ENCODE assay signal across 10 cellular contexts in the genomic region with DNA sequence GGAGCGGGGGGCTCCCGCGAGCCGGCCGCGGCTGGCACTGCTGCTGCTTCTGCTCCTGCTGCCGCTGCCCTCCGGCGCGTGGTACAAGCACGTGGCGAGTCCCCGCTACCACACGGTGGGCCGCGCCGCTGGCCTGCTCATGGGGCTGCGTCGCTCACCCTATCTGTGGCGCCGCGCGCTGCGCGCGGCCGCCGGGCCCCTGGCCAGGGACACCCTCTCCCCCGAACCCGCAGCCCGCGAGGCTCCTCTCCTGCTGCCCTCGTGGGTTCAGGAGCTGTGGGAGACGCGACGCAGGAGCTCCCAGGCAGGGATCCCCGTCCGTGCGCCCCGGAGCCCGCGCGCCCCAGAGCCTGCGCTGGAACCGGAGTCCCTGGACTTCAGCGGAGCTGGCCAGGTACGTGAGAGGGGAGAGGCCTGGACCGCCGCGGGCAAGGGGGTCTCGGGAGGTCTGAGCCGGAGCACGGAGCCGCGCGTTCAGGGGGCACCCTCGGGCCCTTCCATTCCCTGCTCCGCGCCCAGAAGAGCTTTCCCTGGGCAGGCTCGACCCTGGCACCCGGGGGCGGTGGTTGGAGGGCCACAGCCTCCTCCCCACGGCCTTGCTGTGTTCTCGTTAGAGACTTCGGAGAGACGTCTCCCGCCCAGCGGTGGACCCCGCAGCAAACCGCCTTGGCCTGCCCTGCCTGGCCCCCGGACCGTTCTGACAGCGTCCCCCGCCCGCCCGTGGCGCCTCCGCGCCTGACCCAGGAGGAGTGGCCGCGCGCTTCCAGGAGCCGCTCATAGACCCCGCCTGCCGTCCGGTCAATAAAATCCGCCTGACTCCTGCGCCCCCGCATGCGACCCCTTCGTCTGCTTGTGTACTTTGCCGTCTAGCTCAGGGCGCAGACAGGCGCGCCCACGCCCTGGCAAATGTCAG. TPM values are rescaled to one million over a fixed set of nuclear protein-coding genes. Genes with fewer than 3 reads are reported as not detected.
DNase-seq lines count a peak whose midpoint lies in the region; ATAC-seq and TF ChIP-seq lines count a peak whose summit lies in the region.
"Had no signal": no experiment of that assay in that cellular context is flagged by ENCODE, and none has a peak within 500 bp of the region (broad histone marks: within the 10 kb centered on the region; RNA-seq: fewer than 3 reads in every experiment).

No MANE protein-coding gene starts in this region.

- peaks cover 7% of the 10 kb centered on the region for H3K36me3 Mint-ChIP-seq in MCF 10A (ENCODE audit: insufficient read depth, unreplicated experiment)
- H3K36me3 Mint-ChIP-seq in activated T-cell treated with anti-CD3 and anti-CD28 coated beads, Interleukin-2, amount 50 U/mL, for 72 hours (ENCODE audit: insufficient read depth in 2 of 2): no peaks in the 10 kb centered on the region
- no peaks in the 10 kb centered on the region for H3K36me3 Mint-ChIP-seq in type B pancreatic cell

- H3K36me3 ChIP-seq in breast epithelium: no peaks in the 10 kb centered on the region

- H3K4me3 ChIP-seq in breast epithelium (peak overlapping the region in 2 of 3 donors; percentile 22 to 55), iPS-18c (ENCODE audit: insufficient read depth, low read depth, low read length) (peak overlapping the region; percentile 56)

- CTCF ChIA-PET in MCF 10A (lab: Yijun Ruan, JAX): interaction anchor here (0.5 to 1.0 kb wide), 4 partner anchors 118 to 337 kb away, joined by 3 to 4 read pairs (median 4); no protein-coding TSS in a partner anchor

- no peak overlapping the region for H3K27ac Mint-ChIP-seq in MCF 10A (ENCODE audit: low read depth, unreplicated experiment)
- H3K27ac Mint-ChIP-seq in activated T-cell treated with anti-CD3 and anti-CD28 coated beads, Interleukin-2, amount 50 U/mL, for 72 hours: no peak overlapping the region
- no peak overlapping the region for H3K27ac Mint-ChIP-seq in type B pancreatic cell
- H3K27ac Mint-ChIP-seq: CD4-positive, alpha-beta T cell had no signal

- DNase-seq in breast epithelium (ENCODE audit: low spot score in 2 of 2) (no peak), MCF 10A (ENCODE audit: unreplicated experiment) (no peak), type B pancreatic cell (ENCODE audit: extremely low spot score, unreplicated experiment) (no peak), SHP77 (lab: John Stamatoyannopoulos, UW) (no peak)
- DNase-seq in activated T-cell treated with anti-CD3 and anti-CD28 coated beads, Interleukin-2, amount 50 U/mL, for 72 hours: no peak
- DNase-seq in stimulated activated CD4-positive, alpha-beta T cell treated with anti-CD3 and anti-CD28 coated beads, Interleukin-12 subunit alpha, Interleukin-12 subunit beta, amount 100 ng/mL, for 4 hours: no peak
- DNase-seq: CD4-positive, alpha-beta T cell; NCI-H526 treated with DMSO at 0.1 percent for 48 hours had no signal

- H3K9me3 ChIP-seq in breast epithelium (no peaks in the 10 kb centered on the region), iPS-18c (ENCODE audit: control insufficient read depth, insufficient read depth, low read length) (peaks cover 2% of the 10 kb centered on the region)

- POLR2A ChIA-PET in MCF 10A (lab: Yijun Ruan, JAX): interaction anchor here (1.1 to 2.5 kb wide), 4 partner anchors 12 to 135 kb away, joined by 3 to 7 read pairs (median 6); no protein-coding TSS in a partner anchor

- H3K4me1 ChIP-seq in breast epithelium: peaks cover 7% of the 10 kb centered on the region in 2 donors

- BruUV-seq in MCF 10A (replicated peaks; lab: Mats Ljungman, UMichigan): no TSS peak

- TF ChIP-seq CTCF in breast epithelium (IDR thresholded peaks at IDR 0.05) (no peak), MCF 10A (IDR thresholded peaks at IDR 0.05; ENCODE audit: unreplicated experiment) (no peak), type B pancreatic cell (conservative IDR thresholded peaks at IDR 0.05) (no peak)

- peaks cover 8 to 20% of the 10 kb centered on the region in 2 donors for H3K27me3 ChIP-seq in breast epithelium

- H3K27me3 Mint-ChIP-seq in MCF 10A (ENCODE audit: insufficient read depth, unreplicated experiment) (no peaks in the 10 kb centered on the region), type B pancreatic cell (peaks cover 41% of the 10 kb centered on the region)
- peaks cover 39% of the 10 kb centered on the region for H3K27me3 Mint-ChIP-seq in activated T-cell treated with anti-CD3 and anti-CD28 coated beads, Interleukin-2, amount 50 U/mL, for 72 hours (ENCODE audit: low read depth)

- H3K4me3 Mint-ChIP-seq in MCF 10A (ENCODE audit: unreplicated experiment) (no peak overlapping the region), type B pancreatic cell (peak overlapping the region; percentile 77)
- peak overlapping the region; percentile 49 to 75 for H3K4me3 Mint-ChIP-seq in activated T-cell treated with anti-CD3 and anti-CD28 coated beads, Interleukin-2, amount 50 U/mL, for 72 hours
- H3K4me3 Mint-ChIP-seq: CD4-positive, alpha-beta T cell had no signal

- no peak for ATAC-seq in activated T-cell treated with anti-CD3 and anti-CD28 coated beads, Interleukin-2, amount 50 U/mL, for 72 hours (replicated peaks in 1 of 2)
- no peak for ATAC-seq in GM19455 (IDR thresholded peaks at IDR 0.05; ENCODE audit: unreplicated experiment)

- H3K27ac ChIP-seq in breast epithelium: no peak overlapping the region

- TF ChIP-seq POLR2A in breast epithelium (IDR thresholded peaks at IDR 0.05): no peak

- intact Hi-C loops in breast epithelium (cut with DNase I; ENCODE audit: low total_unique reads): no loop called here
- intact Hi-C loops in MCF 10A (cut with micrococcal nuclease): no loop called here

- H3K4me1 Mint-ChIP-seq in MCF 10A (ENCODE audit: insufficient read depth, unreplicated experiment): peaks cover 16% of the 10 kb centered on the region
- H3K4me1 Mint-ChIP-seq in activated T-cell treated with anti-CD3 and anti-CD28 coated beads, Interleukin-2, amount 50 U/mL, for 72 hours (ENCODE audit: low read depth): peaks cover 19% of the 10 kb centered on the region
- peaks cover 23% of the 10 kb centered on the region for H3K4me1 Mint-ChIP-seq in type B pancreatic cell (ENCODE audit: unreplicated experiment)

- H3K9me3 Mint-ChIP-seq in MCF 10A (ENCODE audit: unreplicated experiment): no peaks in the 10 kb centered on the region
- H3K9me3 Mint-ChIP-seq in activated T-cell treated with anti-CD3 and anti-CD28 coated beads, Interleukin-2, amount 50 U/mL, for 72 hours: no peaks in the 10 kb centered on the region
- no peaks in the 10 kb centered on the region for H3K9me3 Mint-ChIP-seq in type B pancreatic cell
- H3K9me3 Mint-ChIP-seq: CD4-positive, alpha-beta T cell had no signal

RNA-seq across cellular contexts. Expression of a gene that starts 0.6 kb away (rescaled TPM):
- total RNA-seq in breast epithelium (not detected), MCF 10A (2022) (4.9 and 7.7 TPM in 2 replicates), type B pancreatic cell (ENCODE audit: low replicate concordance) (3.9 and 4.7 TPM in 2 replicates)
- total RNA-seq in activated T-cell treated with anti-CD3 and anti-CD28 coated beads, Interleukin-2, amount 50 U/mL, for 72 hours: 1 to 10 TPM; 1.5 to 1.9 TPM

RNA-seq across cellular contexts. Expression of a gene that starts 6.5 kb away (rescaled TPM):
- total RNA-seq in breast epithelium (10 to 100 TPM; 31.5 to 58.3 (median 38.9) TPM), MCF 10A (2022) (8.5 and 14.5 TPM in 2 replicates), type B pancreatic cell (ENCODE audit: low replicate concordance) (23.3 and 23.4 TPM in 2 replicates)
- total RNA-seq in activated T-cell treated with anti-CD3 and anti-CD28 coated beads, Interleukin-2, amount 50 U/mL, for 72 hours: 1 to 10 TPM; 2.2 to 3.0 TPM

RNA-seq across cellular contexts. Expression of a gene that starts 10.6 kb away (rescaled TPM):
- total RNA-seq in breast epithelium (10 to 100 TPM; 16.0 to 25.2 (median 22.2) TPM), MCF 10A (2022) (177 and 252 TPM in 2 replicates), type B pancreatic cell (ENCODE audit: low replicate concordance) (43.9 and 46.1 TPM in 2 replicates)
- total RNA-seq in activated T-cell treated with anti-CD3 and anti-CD28 coated beads, Interleukin-2, amount 50 U/mL, for 72 hours: 100 to 1,000 TPM in 1 of 2 donors, 10 to 100 TPM in 1; 87.1 to 110 TPM

RNA-seq across cellular contexts. Expression of a gene that starts 27.5 kb away (rescaled TPM):
- total RNA-seq in breast epithelium (10 to 100 TPM; 10.6 to 27.9 (median 16.1) TPM), MCF 10A (2022) (16.4 and 17.7 TPM in 2 replicates), type B pancreatic cell (ENCODE audit: low replicate concordance) (18.1 and 37.6 TPM in 2 replicates)
- total RNA-seq in activated T-cell treated with anti-CD3 and anti-CD28 coated beads, Interleukin-2, amount 50 U/mL, for 72 hours: 10 to 100 TPM; 13.2 to 21.0 TPM

RNA-seq across cellular contexts. Expression of a gene that starts 27.6 kb away (rescaled TPM):
- total RNA-seq in breast epithelium (10 to 100 TPM; 41.6 to 52.4 (median 48.9) TPM), MCF 10A (2022) (99.8 and 136 TPM in 2 replicates), type B pancreatic cell (ENCODE audit: low replicate concordance) (131 and 208 TPM in 2 replicates)
- 10 to 100 TPM; 96.6 to 98.4 TPM for total RNA-seq in activated T-cell treated with anti-CD3 and anti-CD28 coated beads, Interleukin-2, amount 50 U/mL, for 72 hours
